Comparison of ENCODE assay signal across 10 cellular contexts in the genomic region with DNA sequence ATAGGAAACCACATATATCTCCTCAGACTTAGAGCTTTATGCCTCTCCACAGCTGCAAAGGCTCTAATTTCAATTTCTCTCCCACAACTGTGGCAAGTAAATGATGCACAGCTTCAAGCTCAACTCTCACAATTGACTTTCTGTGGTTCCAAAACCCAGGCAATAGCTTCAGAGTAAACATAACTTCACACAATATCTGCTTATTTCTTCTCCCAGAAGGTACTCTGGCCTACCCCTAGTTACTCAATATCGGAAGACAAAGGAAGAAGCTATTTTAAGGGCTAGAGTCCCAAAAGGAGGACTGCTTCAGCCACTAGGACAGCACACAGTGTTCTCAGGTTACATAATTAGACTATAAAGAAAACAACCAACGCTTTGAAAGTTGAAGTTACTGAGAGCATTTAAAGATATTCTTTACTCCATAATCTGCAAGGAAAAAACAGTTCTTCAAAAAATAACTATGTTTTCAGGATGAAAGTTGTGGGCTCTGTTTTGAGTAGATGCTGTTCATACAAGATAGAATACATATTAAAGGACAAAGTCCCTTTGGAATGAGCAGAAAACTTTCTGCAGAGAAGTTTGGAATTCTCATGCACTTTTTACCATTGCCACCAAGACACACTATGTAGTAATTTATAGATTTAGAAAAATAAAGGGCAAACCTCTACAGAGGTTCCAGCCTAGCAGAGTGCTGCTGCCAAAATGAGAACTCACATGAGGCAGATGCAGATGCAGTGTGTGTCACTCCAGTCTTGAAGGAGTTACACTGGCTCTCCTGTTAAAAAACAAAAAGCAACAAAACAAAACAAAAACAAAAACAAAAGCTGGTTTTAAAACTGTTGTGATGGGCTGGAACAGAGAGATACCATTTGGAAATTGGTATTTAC.
DNase-seq lines count a peak whose midpoint lies in the region; ATAC-seq, FAIRE-seq and TF ChIP-seq lines count a peak whose summit lies in the region.
"Had no signal": no experiment of that assay in that cellular context is flagged by ENCODE, and none has a peak within 500 bp of the region (broad histone marks: within the 10 kb centered on the region; RNA-seq: fewer than 3 reads in every experiment).

No MANE protein-coding gene starts in this region.

- peak; percentile 44 for ATAC-seq in HG03039 (IDR thresholded peaks at IDR 0.05; ENCODE audit: unreplicated experiment)
- ATAC-seq in activated CD8-positive, alpha-beta memory T cell treated with anti-CD3 and anti-CD28 coated beads, Interleukin-2, amount 10 ng/mL, durations not matched to agents 7 days and 5 days = no peak

- H2AFZ ChIP-seq in astrocyte (ENCODE audit: low read depth, low read length) = no peak overlapping the region

- TF ChIP-seq CTCF in astrocyte (IDR thresholded peaks at IDR 0.05; ENCODE audit: insufficient read depth, low read depth, low read length) = no peak

- peaks cover 9% of the 10 kb centered on the region for H3K4me1 Mint-ChIP-seq in astrocyte (ENCODE audit: low read depth, unreplicated experiment)
- H3K4me1 Mint-ChIP-seq in activated CD8-positive, alpha-beta memory T cell treated with anti-CD3 and anti-CD28 coated beads, Interleukin-2, amount 10 ng/mL, durations not matched to agents 7 days and 5 days = peaks cover 23% of the 10 kb centered on the region

- H3K27ac Mint-ChIP-seq in astrocyte (ENCODE audit: unreplicated experiment) = no peak overlapping the region
- no peak overlapping the region for H3K27ac Mint-ChIP-seq in activated CD8-positive, alpha-beta memory T cell treated with anti-CD3 and anti-CD28 coated beads, Interleukin-2, amount 10 ng/mL, durations not matched to agents 7 days and 5 days

- H3K79me2 ChIP-seq in astrocyte (ENCODE audit: insufficient read depth, low read length) = peaks cover 16% of the 10 kb centered on the region

- H3K36me3 ChIP-seq in astrocyte (ENCODE audit: insufficient read depth, low read length) = no peaks in the 10 kb centered on the region

- CTCF ChIA-PET in activated CD8-positive, alpha-beta memory T cell treated with anti-CD3 and anti-CD28 coated beads, Interleukin-2, amount 10 ng/mL, durations not matched to agents 7 days and 5 days (lab: Charles Lee) = interaction anchor here (0.7 to 3.1 kb wide), 3 partner anchors 133 to 201 kb away, joined by 3 to 8 read pairs (median 6); no protein-coding TSS in a partner anchor

- no peak overlapping the region for H3K9ac ChIP-seq in astrocyte (ENCODE audit: low read length)

- H3K9me3 ChIP-seq in astrocyte (ENCODE audit: insufficient read depth, low read depth, low read length) = no peaks in the 10 kb centered on the region

- no peaks in the 10 kb centered on the region for H3K27me3 Mint-ChIP-seq in astrocyte (ENCODE audit: low read depth, unreplicated experiment)
- no peaks in the 10 kb centered on the region for H3K27me3 Mint-ChIP-seq in activated CD8-positive, alpha-beta memory T cell treated with anti-CD3 and anti-CD28 coated beads, Interleukin-2, amount 10 ng/mL, durations not matched to agents 7 days and 5 days

- no peaks in the 10 kb centered on the region for H3K4me1 ChIP-seq in astrocyte (ENCODE audit: insufficient read depth, low read length)

- peaks cover 25% of the 10 kb centered on the region for H4K20me1 ChIP-seq in astrocyte (ENCODE audit: insufficient read depth, low read length)

- peaks cover 1% of the 10 kb centered on the region for H3K9me3 Mint-ChIP-seq in astrocyte (ENCODE audit: unreplicated experiment)
- H3K9me3 Mint-ChIP-seq in activated CD8-positive, alpha-beta memory T cell treated with anti-CD3 and anti-CD28 coated beads, Interleukin-2, amount 10 ng/mL, durations not matched to agents 7 days and 5 days (ENCODE audit: low read depth) = no peaks in the 10 kb centered on the region
- H3K9me3 Mint-ChIP-seq: neural crest cell had no signal

- H3K4me3 ChIP-seq in astrocyte (ENCODE audit: insufficient read depth, low read depth, low read length) = no peak overlapping the region

- no peak for FAIRE-seq in astrocyte (lab: Jason Lieb, UNC)

- H3K36me3 Mint-ChIP-seq in astrocyte (ENCODE audit: low read depth, unreplicated experiment) = peaks cover 3% of the 10 kb centered on the region
- H3K36me3 Mint-ChIP-seq in activated CD8-positive, alpha-beta memory T cell treated with anti-CD3 and anti-CD28 coated beads, Interleukin-2, amount 10 ng/mL, durations not matched to agents 7 days and 5 days = peaks cover 20% of the 10 kb centered on the region

- DNase-seq in SIG-M5 treated with dmso at 0.1 percent for 504 hours (lab: John Stamatoyannopoulos, UW; ENCODE audit: unreplicated experiment) (peak; percentile 62), SIG-M5 (lab: John Stamatoyannopoulos, UW) (no peak), astrocyte (ENCODE audit: low read depth) (peak; percentile 31), midbrain (lab: John Stamatoyannopoulos, UW) (peak; percentile 63), HuH-7 (ENCODE audit: low spot score) (no peak), amniotic stem cell (lab: John Stamatoyannopoulos, UW) (no peak)
- no peak for DNase-seq in activated CD8-positive, alpha-beta memory T cell treated with anti-CD3 and anti-CD28 coated beads, Interleukin-2, amount 10 ng/mL, durations not matched to agents 7 days and 5 days

- no peak overlapping the region for H3K4me3 Mint-ChIP-seq in astrocyte (ENCODE audit: unreplicated experiment)
- no peak overlapping the region for H3K4me3 Mint-ChIP-seq in activated CD8-positive, alpha-beta memory T cell treated with anti-CD3 and anti-CD28 coated beads, Interleukin-2, amount 10 ng/mL, durations not matched to agents 7 days and 5 days
- H3K4me3 Mint-ChIP-seq: neural crest cell had no signal

- H3K27me3 ChIP-seq in astrocyte (ENCODE audit: insufficient read depth, low read length) = no peaks in the 10 kb centered on the region

- H3K4me2 ChIP-seq in astrocyte (ENCODE audit: low read length) = no peak overlapping the region

- H3K27ac ChIP-seq in astrocyte (ENCODE audit: low read depth, low read length) = no peak overlapping the region
- H3K27ac ChIP-seq: C4-2B had no signal

Comparison
In these comparisons a context has a peak if more than half of its experiments do, and no peak if none do; other contexts are left out.
1. DNase-seq: peak in SIG-M5 treated with dmso at 0.1 percent for 504 hours (single experiment), astrocyte (single experiment) and midbrain (single experiment); none in SIG-M5 (single experiment), HuH-7 (single experiment), amniotic stem cell (single experiment) and activated CD8-positive, alpha-beta memory T cell treated with anti-CD3 and anti-CD28 coated beads, Interleukin-2, amount 10 ng/mL, durations not matched to agents 7 days and 5 days (single experiment).